In the genomic region with DNA sequence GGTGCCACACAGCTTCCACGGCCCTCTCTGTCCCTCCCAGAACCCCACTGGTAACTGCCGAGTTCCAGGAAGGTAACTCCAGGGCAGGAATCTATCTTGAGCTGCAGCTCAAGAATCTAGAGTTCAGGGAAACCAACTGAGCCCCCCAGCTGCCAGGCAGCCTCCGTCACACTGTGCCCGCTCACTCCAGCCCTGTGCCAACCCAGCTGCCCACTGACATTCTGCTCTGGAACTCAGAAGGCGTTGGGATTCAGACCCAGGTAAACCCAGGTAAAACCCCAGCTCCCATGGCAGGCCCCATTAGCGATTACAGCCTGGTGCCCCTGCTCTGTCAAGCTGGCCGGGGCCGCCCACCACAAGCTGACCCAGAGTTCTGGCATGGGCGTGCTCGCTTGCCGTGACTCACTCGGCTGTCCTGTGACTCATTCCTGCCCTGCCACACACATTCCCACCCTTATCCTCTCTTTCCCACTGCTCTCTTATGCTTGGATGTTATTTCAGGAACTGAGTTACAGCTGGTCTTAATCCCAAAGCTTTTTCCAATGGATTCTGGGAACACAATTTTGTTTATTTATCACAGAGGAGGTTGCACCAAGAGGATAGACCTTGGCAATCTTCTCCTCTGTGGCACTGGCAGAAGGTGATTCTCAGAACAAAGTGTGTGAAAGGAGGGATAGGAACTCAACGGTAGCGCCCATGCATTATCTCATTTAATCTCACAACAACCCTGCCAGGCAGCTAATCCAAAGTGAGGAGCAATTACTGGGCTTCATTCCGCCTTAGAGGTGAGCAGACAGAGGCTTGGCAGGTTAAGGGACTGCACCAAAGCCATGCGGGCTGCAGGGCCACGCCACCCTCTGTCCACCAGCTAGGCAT, we compare ENCODE assay signal across 8 cellular contexts. TPM values are rescaled to one million over a fixed set of nuclear protein-coding genes. Genes with fewer than 3 reads are reported as not detected.
DNase-seq lines count a peak whose midpoint lies in the region; ATAC-seq and TF ChIP-seq lines count a peak whose summit lies in the region.

No MANE protein-coding gene starts in this region.

- H3K4me3 ChIP-seq in BE2C (ENCODE audit: low read depth, low read length) (no peak overlapping the region), fibroblast of lung (replicated peaks in 1 of 4; ENCODE audit: control extremely low read depth in 1 of 4, insufficient read depth in 1 of 4, low read depth in 3 of 4, low read length in 4 of 4) (no peak overlapping the region)

- ATAC-seq in omental fat pad (ENCODE audit: low FRiP score) = peak; percentile 90

- peaks cover 13% of the 10 kb centered on the region for H3K4me1 ChIP-seq in BE2C
- peaks cover 29% of the 10 kb centered on the region for H3K4me1 ChIP-seq in fibroblast of lung (ENCODE audit: control insufficient read depth, extremely low read depth, insufficient read depth, low read length)

- no peak overlapping the region for H3K9ac ChIP-seq in fibroblast of lung (ENCODE audit: insufficient read depth, low read length)

- H3K79me2 ChIP-seq in fibroblast of lung (ENCODE audit: control insufficient read depth, insufficient read depth, low read length) = peaks cover 16% of the 10 kb centered on the region

- TF ChIP-seq CTCF in BE2C (IDR thresholded peaks at IDR 0.05; ENCODE audit: low read depth, low read length) (no peak), RWPE1 (conservative IDR thresholded peaks at IDR 0.05; ENCODE audit: low read depth) (no peak), fibroblast of lung (conservative IDR thresholded peaks at IDR 0.05 in 1 of 2, IDR thresholded peaks at IDR 0.05 in 1 of 2; ENCODE audit: low read depth in 1 of 2, low read length in 2 of 2) (no peak), omental fat pad (IDR thresholded peaks at IDR 0.05) (no peak)

- H4K20me1 ChIP-seq in fibroblast of lung (ENCODE audit: control insufficient read depth, extremely low read depth, insufficient read depth, low read length) = no peaks in the 10 kb centered on the region

- DNase-seq in BE2C (peak; percentile 75), RWPE1 (ENCODE audit: low spot score) (peak; percentile 85), fibroblast of lung (ENCODE audit: low read depth in 2 of 2) (peak; percentile 94 to 97), omental fat pad (ENCODE audit: low spot score) (peak; percentile 67), cortex of kidney (lab: John Stamatoyannopoulos, UW) (no peak), cerebellum (ENCODE audit: low spot score) (no peak), NCI-H1092 (lab: John Stamatoyannopoulos, UW) (no peak)
- no peak for DNase-seq in NK-92 treated with Interleukin-12 subunit alpha and Interleukin-12 subunit beta, amount 100 ng/mL, for 24 hours (lab: John Stamatoyannopoulos, UW)

- H3K27ac ChIP-seq in RWPE1 (peak overlapping the region; percentile 85), fibroblast of lung (ENCODE audit: insufficient read depth, low read length) (peak overlapping the region; percentile 78)

- H3K9me3 ChIP-seq in BE2C (no peaks in the 10 kb centered on the region), fibroblast of lung (ENCODE audit: control insufficient read depth, insufficient read depth, low read depth, low read length) (no peaks in the 10 kb centered on the region)

- POLR2A ChIA-PET in RWPE1 (lab: Yijun Ruan, JAX; ENCODE audit: low non-redundant PET) = no interaction called here

- no peaks in the 10 kb centered on the region for H3K27me3 ChIP-seq in BE2C
- H3K27me3 ChIP-seq in fibroblast of lung (ENCODE audit: control insufficient read depth, insufficient read depth, low read length) = no peaks in the 10 kb centered on the region

- CTCF ChIA-PET in RWPE1 (lab: Yijun Ruan, JAX) = interaction anchor here (0.6 to 1.7 kb wide), 3 partner anchors 33 to 1347 kb away, joined by 3 to 8 read pairs (median 4); a partner anchor contains a TSS

- H3K36me3 ChIP-seq in BE2C (no peaks in the 10 kb centered on the region), fibroblast of lung (ENCODE audit: control insufficient read depth, insufficient read depth, low read length) (no peaks in the 10 kb centered on the region)

- no peak overlapping the region for H2AFZ ChIP-seq in fibroblast of lung (ENCODE audit: low read length)

- H3K4me2 ChIP-seq in fibroblast of lung (ENCODE audit: extremely low read depth, insufficient read depth, low read length) = peak overlapping the region; percentile 61

RNA-seq across cellular contexts. Expression of a gene that starts 33.2 kb away (rescaled TPM):
- polyA plus RNA-seq in BE2C (2012; ENCODE audit: insufficient read depth, insufficient read length, low read depth) = 13.0 TPM
- total RNA-seq in fibroblast of lung = 15.9 and 24.1 TPM in 2 replicates
- 4.9 and 8.7 TPM in 2 replicates for polyA plus RNA-seq in fibroblast of lung
- polyA plus RNA-seq in fibroblast of lung (2012) = 5.8 and 7.4 TPM in 2 replicates
- polyA minus RNA-seq in fibroblast of lung (ENCODE audit: low replicate concordance) = 15.2 and 31.5 TPM in 2 replicates
- 100 to 1,000 TPM in 1 of 4 donors, 10 to 100 TPM in 3; 46.9 to 109 (median 88.6) TPM for total RNA-seq in omental fat pad
- 3.0 TPM for total RNA-seq in cerebellum

RNA-seq across cellular contexts. Expression of a gene that starts 51.6 kb away (rescaled TPM):
- polyA plus RNA-seq in BE2C (2012; ENCODE audit: insufficient read depth, insufficient read length, low read depth) = 189 TPM
- total RNA-seq in fibroblast of lung = 28.4 and 28.5 TPM in 2 replicates
- polyA plus RNA-seq in fibroblast of lung = 47.6 and 53.5 TPM in 2 replicates
- 38.1 and 43.4 TPM in 2 replicates for polyA plus RNA-seq in fibroblast of lung (2012)
- 3.4 and 8.7 TPM in 2 replicates for polyA minus RNA-seq in fibroblast of lung (ENCODE audit: low replicate concordance)
- 10 to 100 TPM; 25.5 to 36.8 (median 27.2) TPM for total RNA-seq in omental fat pad
- total RNA-seq in cerebellum = 20.3 TPM

Comparison
In these comparisons a context has a peak if more than half of its experiments do, and no peak if none do; other contexts are left out.
1. DNase-seq: peak in BE2C (single experiment), RWPE1 (single experiment), fibroblast of lung (2 of 2) and omental fat pad (single experiment); none in NK-92 treated with Interleukin-12 subunit alpha and Interleukin-12 subunit beta, amount 100 ng/mL, for 24 hours (single experiment), cortex of kidney (single experiment), cerebellum (single experiment) and NCI-H1092 (single experiment).